Comparison of ENCODE assay signal across 14 cellular contexts in genomic region chr12:1706284-1707016, GRCh38. TPM values are rescaled to one million over a fixed set of nuclear protein-coding genes. Genes with fewer than 3 reads are reported as not detected.
DNase-seq lines count a peak whose midpoint lies in the region; ATAC-seq and TF ChIP-seq lines count a peak whose summit lies in the region.
"Had no signal": no experiment of that assay in that cellular context is flagged by ENCODE, and none has a peak within 500 bp of the region (broad histone marks: within the 10 kb centered on the region; RNA-seq: fewer than 3 reads in every experiment).

No MANE protein-coding gene starts in this region.

- no peak for DNase-seq in activated CD4-positive, alpha-beta T cell treated with anti-CD3 and anti-CD28 coated beads for 36 hours
- no peak for DNase-seq in activated CD4-positive, alpha-beta T cell treated with anti-CD3 and anti-CD28 coated beads, Interleukin-2, amount 10 ng/mL, durations not matched to agents 7 days and 5 days
- DNase-seq in HFFc6 (no peak), amniotic epithelial cell (ENCODE audit: low read depth) (peak; percentile 25), natural killer cell (no peak), T-cell (no peak), hepatocyte (ENCODE audit: low spot score) (no peak), C1 segment of cervical spinal cord (lab: John Stamatoyannopoulos, UW) (no peak)
- DNase-seq: cortex of kidney; MG63; NCI-H2107; SIG-M5; stimulated activated naive CD4-positive, alpha-beta T cell treated with Interleukin-2 at 50 U/mL for 16 hours had no signal

- peak; percentile 36 for ATAC-seq in activated CD4-positive, alpha-beta T cell treated with anti-CD3 and anti-CD28 coated beads for 36 hours
- ATAC-seq in natural killer cell (no peak), T-cell (replicated peaks in 1 of 4) (no peak)

- peaks cover 98% of the 10 kb centered on the region for H3K79me2 ChIP-seq in hepatocyte

- POLR2A ChIA-PET in activated CD4-positive, alpha-beta T cell treated with anti-CD3 and anti-CD28 coated beads for 36 hours (lab: Charles Lee) = no interaction called here
- POLR2A ChIA-PET in activated CD4-positive, alpha-beta T cell treated with anti-CD3 and anti-CD28 coated beads, Interleukin-2, amount 10 ng/mL, durations not matched to agents 7 days and 5 days (lab: Charles Lee) = no interaction called here
- POLR2A ChIA-PET in T-cell (lab: Charles Lee) = no interaction called here

- H3K4me1 ChIP-seq in hepatocyte (ENCODE audit: insufficient read depth) = peaks cover 6% of the 10 kb centered on the region

- no peak for TF ChIP-seq CTCF in HFFc6 (IDR thresholded peaks at IDR 0.05)
- no peak for TF ChIP-seq CTCF in natural killer cell (IDR thresholded peaks at IDR 0.05)
- no peak for TF ChIP-seq CTCF in hepatocyte (IDR thresholded peaks at IDR 0.05; ENCODE audit: poor library complexity)

- H3K27ac ChIP-seq in hepatocyte = no peak overlapping the region
- H3K27ac ChIP-seq: VCaP had no signal

- no peak overlapping the region for H3K27ac Mint-ChIP-seq in activated CD4-positive, alpha-beta T cell treated with anti-CD3 and anti-CD28 coated beads for 36 hours
- no peak overlapping the region for H3K27ac Mint-ChIP-seq in activated CD4-positive, alpha-beta T cell treated with anti-CD3 and anti-CD28 coated beads, Interleukin-2, amount 10 ng/mL, durations not matched to agents 7 days and 5 days
- H3K27ac Mint-ChIP-seq in HFFc6 (peak overlapping the region; percentile 54), natural killer cell (peak overlapping the region; percentile 62 to 67), T-cell (no peak overlapping the region)

- no peak overlapping the region for H3K4me3 ChIP-seq in hepatocyte
- H3K4me3 ChIP-seq: MG63 had no signal

- WGBS in hepatocyte (ENCODE audit: low lambda C conversion rate, missing lambda C conversion rate) = 70% methylated on average over 3 of the region's 3 CpGs

- H3K9me3 ChIP-seq in hepatocyte (ENCODE audit: low read depth) = no peaks in the 10 kb centered on the region
- H3K9me3 ChIP-seq: MG63 had no signal

- H3K4me1 Mint-ChIP-seq in activated CD4-positive, alpha-beta T cell treated with anti-CD3 and anti-CD28 coated beads for 36 hours = peaks cover 42% of the 10 kb centered on the region
- peaks cover 26% of the 10 kb centered on the region for H3K4me1 Mint-ChIP-seq in activated CD4-positive, alpha-beta T cell treated with anti-CD3 and anti-CD28 coated beads, Interleukin-2, amount 10 ng/mL, durations not matched to agents 7 days and 5 days
- H3K4me1 Mint-ChIP-seq in HFFc6 (ENCODE audit: low read depth) = peaks cover 44% of the 10 kb centered on the region
- H3K4me1 Mint-ChIP-seq in natural killer cell = peaks cover 71 to 79% of the 10 kb centered on the region in 2 donors
- peaks cover 64 to 84% (median 69%) of the 10 kb centered on the region in 3 donors for H3K4me1 Mint-ChIP-seq in T-cell

- CTCF ChIA-PET in activated CD4-positive, alpha-beta T cell treated with anti-CD3 and anti-CD28 coated beads for 36 hours (lab: Charles Lee) = interaction anchor here (0.7 kb wide), 1 partner anchor 26 kb away, joined by 3 read pairs; no protein-coding TSS in a partner anchor
- CTCF ChIA-PET in activated CD4-positive, alpha-beta T cell treated with anti-CD3 and anti-CD28 coated beads, Interleukin-2, amount 10 ng/mL, durations not matched to agents 7 days and 5 days (lab: Charles Lee) = no interaction called here
- CTCF ChIA-PET in T-cell (lab: Charles Lee) = no interaction called here

- no peaks in the 10 kb centered on the region for H3K36me3 ChIP-seq in hepatocyte (replicated peaks; ENCODE audit: insufficient read depth, low read depth)

- H3K27me3 Mint-ChIP-seq in activated CD4-positive, alpha-beta T cell treated with anti-CD3 and anti-CD28 coated beads for 36 hours = no peaks in the 10 kb centered on the region
- no peaks in the 10 kb centered on the region for H3K27me3 Mint-ChIP-seq in activated CD4-positive, alpha-beta T cell treated with anti-CD3 and anti-CD28 coated beads, Interleukin-2, amount 10 ng/mL, durations not matched to agents 7 days and 5 days
- H3K27me3 Mint-ChIP-seq in HFFc6 (ENCODE audit: insufficient read depth) (no peaks in the 10 kb centered on the region), natural killer cell (ENCODE audit: low read depth in 2 of 2) (no peaks in the 10 kb centered on the region), T-cell (no peaks in the 10 kb centered on the region)

- no peak overlapping the region for H2AFZ ChIP-seq in hepatocyte

- H3K4me2 ChIP-seq in hepatocyte = no peak overlapping the region

- peaks cover 33% of the 10 kb centered on the region for H4K20me1 ChIP-seq in hepatocyte (ENCODE audit: insufficient read depth, poor library complexity, severe bottlenecking)

- no peaks in the 10 kb centered on the region for H3K9me2 ChIP-seq in hepatocyte (replicated peaks; ENCODE audit: insufficient read depth)

- no peaks in the 10 kb centered on the region for H3K9me3 Mint-ChIP-seq in activated CD4-positive, alpha-beta T cell treated with anti-CD3 and anti-CD28 coated beads for 36 hours (ENCODE audit: low read depth)
- H3K9me3 Mint-ChIP-seq in activated CD4-positive, alpha-beta T cell treated with anti-CD3 and anti-CD28 coated beads, Interleukin-2, amount 10 ng/mL, durations not matched to agents 7 days and 5 days = no peaks in the 10 kb centered on the region
- H3K9me3 Mint-ChIP-seq in HFFc6 (no peaks in the 10 kb centered on the region), natural killer cell (no peaks in the 10 kb centered on the region), T-cell (no peaks in the 10 kb centered on the region)

- intact Hi-C loops in activated CD4-positive, alpha-beta T cell treated with anti-CD3 and anti-CD28 coated beads for 36 hours (cut with DNase I, micrococcal nuclease) = no loop called here
- intact Hi-C loops in natural killer cell (cut with micrococcal nuclease) = loop anchor here (5.0 kb wide), 1 partner anchor 36 kb away; no protein-coding TSS in a partner anchor

- no peaks in the 10 kb centered on the region for H3K27me3 ChIP-seq in hepatocyte
- H3K27me3 ChIP-seq: MG63 had no signal

- no peak overlapping the region for H3K4me3 Mint-ChIP-seq in activated CD4-positive, alpha-beta T cell treated with anti-CD3 and anti-CD28 coated beads for 36 hours
- H3K4me3 Mint-ChIP-seq in activated CD4-positive, alpha-beta T cell treated with anti-CD3 and anti-CD28 coated beads, Interleukin-2, amount 10 ng/mL, durations not matched to agents 7 days and 5 days = no peak overlapping the region
- no peak overlapping the region for H3K4me3 Mint-ChIP-seq in HFFc6
- H3K4me3 Mint-ChIP-seq in natural killer cell = no peak overlapping the region
- H3K4me3 Mint-ChIP-seq in T-cell = peak overlapping the region in 1 of 3 donors; percentile 9

- H3K36me3 Mint-ChIP-seq in activated CD4-positive, alpha-beta T cell treated with anti-CD3 and anti-CD28 coated beads for 36 hours (ENCODE audit: low read depth) = peaks cover 14% of the 10 kb centered on the region
- H3K36me3 Mint-ChIP-seq in activated CD4-positive, alpha-beta T cell treated with anti-CD3 and anti-CD28 coated beads, Interleukin-2, amount 10 ng/mL, durations not matched to agents 7 days and 5 days (ENCODE audit: low read depth) = peaks cover 13% of the 10 kb centered on the region
- H3K36me3 Mint-ChIP-seq in HFFc6 (ENCODE audit: low read depth) (peaks cover 14% of the 10 kb centered on the region; the same call in 1 of the 2 replicates), natural killer cell (no peaks in the 10 kb centered on the region), T-cell (no peaks in the 10 kb centered on the region)

RNA-seq across cellular contexts. Expression of gene ADIPOR2, which starts 15.6 kb away (rescaled TPM):
- 10 to 100 TPM; 51.7 to 52.6 TPM for total RNA-seq in activated CD4-positive, alpha-beta T cell treated with anti-CD3 and anti-CD28 coated beads for 36 hours
- total RNA-seq in activated CD4-positive, alpha-beta T cell treated with anti-CD3 and anti-CD28 coated beads, Interleukin-2, amount 10 ng/mL, durations not matched to agents 7 days and 5 days = 10 to 100 TPM; 47.7 to 51.7 TPM
- 10 to 100 TPM; 38.9 to 50.1 (median 44.9) TPM for total RNA-seq in HFFc6 (2021; fragmentation: NEBNext Ultra II Directional; extraction: Animal tissue kit (Norgen Biotek cat#: 25700))
- total RNA-seq in natural killer cell (10 to 100 TPM; 38.6 to 48.3 (median 44.0) TPM), T-cell (10 to 100 TPM; 21.7 to 35.0 (median 33.4) TPM), hepatocyte (47.3 and 50.7 TPM in 2 replicates)
- 10.4 and 12.4 TPM in 2 replicates for polyA plus RNA-seq in hepatocyte

Comparison
In these comparisons a context has a peak if more than half of its experiments do, and no peak if none do; other contexts are left out.
1. H3K27ac Mint-ChIP-seq: peak in HFFc6 (single experiment) and natural killer cell (2 of 2); none in activated CD4-positive, alpha-beta T cell treated with anti-CD3 and anti-CD28 coated beads for 36 hours (single experiment), activated CD4-positive, alpha-beta T cell treated with anti-CD3 and anti-CD28 coated beads, Interleukin-2, amount 10 ng/mL, durations not matched to agents 7 days and 5 days (single experiment) and T-cell (0 of 2).